Comparison of ENCODE assay signal across 1 cellular context in genomic region chr1:44377925-44378784, GRCh38.
TF ChIP-seq lines count a peak whose summit lies in the region.

No MANE protein-coding gene starts in this region.

TF ChIP-seq in GM12878, 131 proteins besides CTCF, POLR2A, EP300 and RAD21 (continued from another document):
- no peak for TF ChIP-seq ZBTB11 (CRISPR knock-in tag; IDR thresholded peaks at IDR 0.05)
- TF ChIP-seq TCF12 (IDR thresholded peaks at IDR 0.05; ENCODE audit: low read depth, low read length), result no peak
- TF ChIP-seq MTA2 (IDR thresholded peaks at IDR 0.05; ENCODE audit: low read depth), result no peak
- no peak for TF ChIP-seq FOXK2 (IDR thresholded peaks at IDR 0.05)
- TF ChIP-seq CREM (IDR thresholded peaks at IDR 0.05; ENCODE audit: low read depth), result no peak
- peak; percentile 77 for TF ChIP-seq SMC3 (IDR thresholded peaks at IDR 0.05; ENCODE audit: borderline replicate concordance, low read length)
- no peak for TF ChIP-seq BRCA1 (IDR thresholded peaks at IDR 0.05; ENCODE audit: low read depth, low read length)
- TF ChIP-seq CEBPB (IDR thresholded peaks at IDR 0.05; ENCODE audit: borderline replicate concordance in 1 of 2, low read depth in 2 of 2, low read length in 2 of 2), result no peak
- peak; percentile 30; the same call in 1 of the 2 replicates for TF ChIP-seq YY1 (IDR thresholded peaks at IDR 0.05; ENCODE audit: low read depth, low read length)
